ENCODE assay signal across 11 cellular contexts in genomic region chr16:53519417-53520091, GRCh38. TPM values are rescaled to one million over a fixed set of nuclear protein-coding genes. Genes with fewer than 3 reads are reported as not detected.
DNase-seq lines count a peak whose midpoint lies in the region; ATAC-seq and TF ChIP-seq lines count a peak whose summit lies in the region.
"Had no signal": no experiment of that assay in that cellular context is flagged by ENCODE, and none has a peak within 500 bp of the region (broad histone marks: within the 10 kb centered on the region; RNA-seq: fewer than 3 reads in every experiment).

No MANE protein-coding gene starts in this region.

- H3K27ac Mint-ChIP-seq in activated CD8-positive, alpha-beta memory T cell treated with anti-CD3 and anti-CD28 coated beads, Interleukin-2, amount 10 ng/mL, durations not matched to agents 7 days and 5 days: peak overlapping the region; percentile 89
- H3K27ac Mint-ChIP-seq in T-helper 17 cell (peak overlapping the region; percentile 87), osteocyte (ENCODE audit: unreplicated experiment) (no peak overlapping the region)
- H3K27ac Mint-ChIP-seq in stimulated activated effector memory CD8-positive, alpha-beta T cell treated with anti-CD3 and anti-CD28 coated beads, Interleukin-12 subunit alpha, Interleukin-12 subunit beta, amount 100 ng/mL, for 72 hours: peak overlapping the region; percentile 87

- peak overlapping the region; percentile 38 to 86 (median 54) for H3K27ac ChIP-seq in esophagus squamous epithelium
- H3K27ac ChIP-seq: A549 had no signal

- H3K4me1 Mint-ChIP-seq in activated CD8-positive, alpha-beta memory T cell treated with anti-CD3 and anti-CD28 coated beads, Interleukin-2, amount 10 ng/mL, durations not matched to agents 7 days and 5 days: peaks cover 45% of the 10 kb centered on the region
- H3K4me1 Mint-ChIP-seq in T-helper 17 cell (peaks cover 51% of the 10 kb centered on the region), osteocyte (ENCODE audit: unreplicated experiment) (peaks cover 3% of the 10 kb centered on the region)
- H3K4me1 Mint-ChIP-seq in stimulated activated effector memory CD8-positive, alpha-beta T cell treated with anti-CD3 and anti-CD28 coated beads, Interleukin-12 subunit alpha, Interleukin-12 subunit beta, amount 100 ng/mL, for 72 hours: peaks cover 71% of the 10 kb centered on the region

- TF ChIP-seq POLR2A in esophagus squamous epithelium (IDR thresholded peaks at IDR 0.05): no peak

- no peaks in the 10 kb centered on the region for H3K9me3 Mint-ChIP-seq in activated CD8-positive, alpha-beta memory T cell treated with anti-CD3 and anti-CD28 coated beads, Interleukin-2, amount 10 ng/mL, durations not matched to agents 7 days and 5 days (ENCODE audit: low read depth)
- H3K9me3 Mint-ChIP-seq in stimulated activated effector memory CD8-positive, alpha-beta T cell treated with anti-CD3 and anti-CD28 coated beads, Interleukin-12 subunit alpha, Interleukin-12 subunit beta, amount 100 ng/mL, for 72 hours: no peaks in the 10 kb centered on the region
- no peaks in the 10 kb centered on the region for H3K9me3 Mint-ChIP-seq in osteocyte (ENCODE audit: unreplicated experiment)

- H3K36me3 ChIP-seq in esophagus squamous epithelium: no peaks in the 10 kb centered on the region

- CTCF ChIA-PET in activated CD8-positive, alpha-beta memory T cell treated with anti-CD3 and anti-CD28 coated beads, Interleukin-2, amount 10 ng/mL, durations not matched to agents 7 days and 5 days (lab: Charles Lee): interaction anchor here (1.1 to 3.8 kb wide), 11 partner anchors 10 to 236 kb away, joined by 3 to 14 read pairs (median 4); partner anchors contain the start of genes AKTIP and RBL2

- H3K27me3 Mint-ChIP-seq in activated CD8-positive, alpha-beta memory T cell treated with anti-CD3 and anti-CD28 coated beads, Interleukin-2, amount 10 ng/mL, durations not matched to agents 7 days and 5 days: no peaks in the 10 kb centered on the region
- no peaks in the 10 kb centered on the region for H3K27me3 Mint-ChIP-seq in T-helper 17 cell
- H3K27me3 Mint-ChIP-seq in osteocyte (ENCODE audit: unreplicated experiment): peaks cover 14% of the 10 kb centered on the region

- H3K4me1 ChIP-seq in esophagus squamous epithelium: peaks cover 0 to 14% (median 3%) of the 10 kb centered on the region in 3 donors
- H3K4me1 ChIP-seq: A549 had no signal

- peak overlapping the region in 1 of 4 donors; percentile 40 for H3K4me3 ChIP-seq in esophagus squamous epithelium
- H3K4me3 ChIP-seq: A549 had no signal

- peak overlapping the region; percentile 70 for H3K4me3 Mint-ChIP-seq in activated CD8-positive, alpha-beta memory T cell treated with anti-CD3 and anti-CD28 coated beads, Interleukin-2, amount 10 ng/mL, durations not matched to agents 7 days and 5 days
- H3K4me3 Mint-ChIP-seq in T-helper 17 cell (peak overlapping the region; percentile 85), osteocyte (ENCODE audit: unreplicated experiment) (no peak overlapping the region)
- peak overlapping the region; percentile 72 for H3K4me3 Mint-ChIP-seq in stimulated activated effector memory CD8-positive, alpha-beta T cell treated with anti-CD3 and anti-CD28 coated beads, Interleukin-12 subunit alpha, Interleukin-12 subunit beta, amount 100 ng/mL, for 72 hours

- peak; percentile 6 for ATAC-seq in activated CD8-positive, alpha-beta memory T cell treated with anti-CD3 and anti-CD28 coated beads, Interleukin-2, amount 10 ng/mL, durations not matched to agents 7 days and 5 days
- ATAC-seq in T-helper 17 cell: peak; percentile 5
- ATAC-seq in stimulated activated effector memory CD8-positive, alpha-beta T cell treated with anti-CD3 and anti-CD28 coated beads, Interleukin-12 subunit alpha, Interleukin-12 subunit beta, amount 100 ng/mL, for 72 hours: peak; percentile 34

- WGBS in esophagus squamous epithelium, 2 donors: 76 to 85% methylated on average over 8 of the region's 8 CpGs

- no peaks in the 10 kb centered on the region for H3K27me3 ChIP-seq in esophagus squamous epithelium

- intact Hi-C loops in esophagus squamous epithelium (cut with DNase I): no loop called here

- no peaks in the 10 kb centered on the region for H3K9me3 ChIP-seq in T-helper 17 cell (ENCODE audit: control insufficient read depth, low read length, poor library complexity, severe bottlenecking)
- H3K9me3 ChIP-seq in esophagus squamous epithelium: no peaks in the 10 kb centered on the region
- H3K9me3 ChIP-seq: A549 had no signal

- DNase-seq in activated CD8-positive, alpha-beta memory T cell treated with anti-CD3 and anti-CD28 coated beads, Interleukin-2, amount 10 ng/mL, durations not matched to agents 7 days and 5 days: no peak
- DNase-seq in activated CD8-positive, alpha-beta memory T cell treated with anti-CD3 and anti-CD28 coated beads for 24 hours: no peak
- DNase-seq in T-helper 17 cell (no peak), esophagus squamous epithelium (lab: John Stamatoyannopoulos, UW) (no peak), osteocyte (ENCODE audit: extremely low spot score, unreplicated experiment) (no peak), COLO829 (ENCODE audit: low spot score) (no peak), NCI-H1048 (lab: John Stamatoyannopoulos, UW) (no peak)
- no peak for DNase-seq in stimulated activated effector memory CD8-positive, alpha-beta T cell treated with anti-CD3 and anti-CD28 coated beads, Interleukin-12 subunit alpha, Interleukin-12 subunit beta, amount 100 ng/mL, for 72 hours (ENCODE audit: low spot score in 2 of 2)
- DNase-seq: hippocampal formation, NCI-H1417 had no signal

- H3K36me3 Mint-ChIP-seq in activated CD8-positive, alpha-beta memory T cell treated with anti-CD3 and anti-CD28 coated beads, Interleukin-2, amount 10 ng/mL, durations not matched to agents 7 days and 5 days: peaks cover 11% of the 10 kb centered on the region
- H3K36me3 Mint-ChIP-seq in T-helper 17 cell (ENCODE audit: low read depth): no peaks in the 10 kb centered on the region
- peaks cover 7% of the 10 kb centered on the region for H3K36me3 Mint-ChIP-seq in stimulated activated effector memory CD8-positive, alpha-beta T cell treated with anti-CD3 and anti-CD28 coated beads, Interleukin-12 subunit alpha, Interleukin-12 subunit beta, amount 100 ng/mL, for 72 hours
- no peaks in the 10 kb centered on the region for H3K36me3 Mint-ChIP-seq in osteocyte (ENCODE audit: unreplicated experiment)

- TF ChIP-seq CTCF in esophagus squamous epithelium (IDR thresholded peaks at IDR 0.05) (no peak), osteocyte (IDR thresholded peaks at IDR 0.05) (no peak)

RNA-seq across cellular contexts. Expression of gene AKTIP, which starts 16.5 kb away (rescaled TPM):
- 10 to 100 TPM; 39.7 to 45.8 TPM for total RNA-seq in activated CD8-positive, alpha-beta memory T cell treated with anti-CD3 and anti-CD28 coated beads, Interleukin-2, amount 10 ng/mL, durations not matched to agents 7 days and 5 days
- total RNA-seq in T-helper 17 cell: 10 to 100 TPM; 28.5 to 32.4 TPM
- total RNA-seq in esophagus squamous epithelium: 10 to 100 TPM; 34.3 to 46.8 (median 39.4) TPM
- 27.3 and 29.2 TPM in 2 replicates for total RNA-seq in osteocyte
